9 cellular contexts compared by ENCODE assay signal in genomic region chr12:121059031-121059898, GRCh38. TPM values are rescaled to one million over a fixed set of nuclear protein-coding genes. Genes with fewer than 3 reads are reported as not detected.
DNase-seq lines count a peak whose midpoint lies in the region; ATAC-seq and TF ChIP-seq lines count a peak whose summit lies in the region.
"Had no signal": no experiment of that assay in that cellular context is flagged by ENCODE, and none has a peak within 500 bp of the region (broad histone marks: within the 10 kb centered on the region; RNA-seq: fewer than 3 reads in every experiment).

No MANE protein-coding gene starts in this region.

- H2AK9ac ChIP-seq in IMR-90 (replicated peaks; ENCODE audit: low read depth, low read length, poor library complexity), result no peak overlapping the region

- H3K79me1 ChIP-seq in IMR-90 (ENCODE audit: low read depth in 1 of 2, low read length in 2 of 2), result no peaks in the 10 kb centered on the region

- POLR2A ChIA-PET in IMR-90 (lab: Charles Lee; ENCODE audit: unreplicated experiment), result no interaction called here

- no peaks in the 10 kb centered on the region for H3K36me3 Mint-ChIP-seq in immature natural killer cell

- H3K14ac ChIP-seq in IMR-90 (replicated peaks; ENCODE audit: low read depth, low read length), result no peak overlapping the region

- peak overlapping the region; percentile 94 to 98 (median 96) for H3K27ac Mint-ChIP-seq in immature natural killer cell

- H3K9me3 ChIP-seq in right atrium auricular region (no peaks in the 10 kb centered on the region), IMR-90 (ENCODE audit: control insufficient read depth, insufficient read depth, low read length) (no peaks in the 10 kb centered on the region), HAP-1 (no peaks in the 10 kb centered on the region)

- intact Hi-C loops in Right ventricle myocardium superior (cut with DNase I), result no loop called here
- intact Hi-C loops in IMR-90 (cut with micrococcal nuclease), result no loop called here

- H3K4me1 ChIP-seq in right atrium auricular region (peaks cover 0 to 10% of the 10 kb centered on the region in 2 donors), IMR-90 (ENCODE audit: control insufficient read depth, insufficient read depth, low read length) (no peaks in the 10 kb centered on the region), HAP-1 (no peaks in the 10 kb centered on the region)

- H3K9me1 ChIP-seq in IMR-90 (ENCODE audit: insufficient read depth, low read length), result no peaks in the 10 kb centered on the region

- H3K56ac ChIP-seq in IMR-90 (ENCODE audit: extremely low read depth, insufficient read depth, low read length), result no peak overlapping the region

- CTCF ChIA-PET in IMR-90 (lab: Yijun Ruan, JAX), result interaction anchor here (0.7 to 1.8 kb wide), 6 partner anchors 10 to 144 kb away, joined by 3 to 7 read pairs (median 4); no protein-coding TSS in a partner anchor

- no peak overlapping the region for H2BK5ac ChIP-seq in IMR-90 (ENCODE audit: low read depth, low read length, poor library complexity, severe bottlenecking)

- H3K27ac ChIP-seq in right atrium auricular region, result no peak overlapping the region
- no peak overlapping the region for H3K27ac ChIP-seq in IMR-90 (ENCODE audit: insufficient read depth, low read length)

- no peak overlapping the region for H2BK15ac ChIP-seq in IMR-90 (ENCODE audit: low read depth, low read length)

- no peak overlapping the region for H3K4me2 ChIP-seq in IMR-90 (ENCODE audit: low read depth, low read length)

- no peak overlapping the region for H4K91ac ChIP-seq in IMR-90 (ENCODE audit: insufficient read depth, low read depth, low read length)

- peak overlapping the region; percentile 78 to 95 (median 84) for H3K4me3 Mint-ChIP-seq in immature natural killer cell

- H3K18ac ChIP-seq in IMR-90 (ENCODE audit: low read depth, low read length), result no peak overlapping the region

- no peak overlapping the region for H2BK20ac ChIP-seq in IMR-90 (ENCODE audit: low read depth, low read length)

- H3K27me3 ChIP-seq in right atrium auricular region (no peaks in the 10 kb centered on the region), IMR-90 (ENCODE audit: control insufficient read depth, insufficient read depth, low read length) (peaks cover 9% of the 10 kb centered on the region), HAP-1 (ENCODE audit: low read depth) (no peaks in the 10 kb centered on the region)

- in situ Hi-C loops in IMR-90 (cut with MboI; ENCODE audit: low sequenced_read_pairs) (no loop called here), HAP-1 (cut with MboI; ENCODE audit: low sequenced_read_pairs) (no loop called here)

- H3K36me3 ChIP-seq in right atrium auricular region (no peaks in the 10 kb centered on the region), IMR-90 (ENCODE audit: control insufficient read depth, insufficient read depth, low read length) (no peaks in the 10 kb centered on the region), HAP-1 (replicated peaks) (no peaks in the 10 kb centered on the region)

- H4K5ac ChIP-seq in IMR-90 (ENCODE audit: low read depth, low read length), result no peak overlapping the region

- WGBS in IMR-90 (ENCODE audit: extremely low coverage in 2 of 2, insufficient read length in 1 of 2), 2 experiments, result 80% methylated on average over 1 of the region's 10 CpGs; no CpG with 5 or more reads in 1 of the 2 experiments

- TF ChIP-seq POLR2A in IMR-90 (IDR thresholded peaks at IDR 0.05; ENCODE audit: low read depth, low read length), result no peak

- H2BK120ac ChIP-seq in IMR-90 (ENCODE audit: low read depth, low read length), result no peak overlapping the region

- no peaks in the 10 kb centered on the region for H3K9me3 Mint-ChIP-seq in immature natural killer cell

- H3K9ac ChIP-seq in IMR-90 (ENCODE audit: low read depth, low read length), result no peak overlapping the region

- peaks cover 11 to 12% of the 10 kb centered on the region in 2 donors for H3K4me1 Mint-ChIP-seq in immature natural killer cell

- no peaks in the 10 kb centered on the region for H4K20me1 ChIP-seq in IMR-90 (ENCODE audit: insufficient read depth, low read length)

- TF ChIP-seq CTCF in right atrium auricular region (IDR thresholded peaks at IDR 0.05) (no peak), IMR-90 (conservative IDR thresholded peaks at IDR 0.05; ENCODE audit: low read depth, low read length) (no peak)

- BruUV-seq in IMR-90 (replicated peaks; lab: Mats Ljungman, UMichigan), result no TSS peak

- H3K4ac ChIP-seq in IMR-90 (ENCODE audit: low read depth, low read length), result no peak overlapping the region

- ATAC-seq in Right ventricle myocardium superior (ENCODE audit: poor library complexity) (no peak), IMR-90 (ENCODE audit: low read depth) (no peak)

- dilution Hi-C loops in IMR-90 (cut with HindIII; ENCODE audit: low sequenced_read_pairs, unreplicated experiment), result no loop called here

- no peak overlapping the region for H2AK5ac ChIP-seq in IMR-90 (ENCODE audit: low read depth, low read length)

- peak overlapping the region; percentile 12 for H2AFZ ChIP-seq in IMR-90 (replicated peaks; ENCODE audit: low read length, poor library complexity)

- peaks cover 0 to 4% (median 2%) of the 10 kb centered on the region in 3 donors for H3K27me3 Mint-ChIP-seq in immature natural killer cell (ENCODE audit: low read depth in 3 of 3)

- no peak overlapping the region for H3K23ac ChIP-seq in IMR-90 (ENCODE audit: low read depth, low read length)

- TF ChIP-seq RAD21 in IMR-90 (IDR thresholded peaks at IDR 0.05; ENCODE audit: low read length), result no peak

- peak overlapping the region in 1 of 2 experiments; percentile 1; a peak in 1 of 4 replicates for H4K8ac ChIP-seq in IMR-90 (ENCODE audit: low read depth in 2 of 2, low read length in 2 of 2)

- DNase-seq in right atrium auricular region (ENCODE audit: low spot score) (peak; percentile 50), Right ventricle myocardium superior (no peak), IMR-90 (no peak), immature natural killer cell (no peak), NCI-H2081 treated with DMSO at 0.1 percent for 48 hours (lab: John Stamatoyannopoulos, UW) (no peak), occipital lobe (lab: John Stamatoyannopoulos, UW) (no peak), DMS153 treated with DMSO at 0.1 percent for 48 hours (lab: John Stamatoyannopoulos, UW; ENCODE audit: unreplicated experiment) (no peak), HAP-1 (ENCODE audit: low spot score in 2 of 2) (no peak)
- DNase-seq: KBM-7 had no signal

- H3K4me3 ChIP-seq in right atrium auricular region (no peak overlapping the region), IMR-90 (ENCODE audit: insufficient read depth, low read depth, low read length) (no peak overlapping the region), HAP-1 (no peak overlapping the region)

TF ChIP-seq in IMR-90, 13 proteins besides CTCF, POLR2A, EP300 and RAD21:
- no peak for TF ChIP-seq ELK1 (IDR thresholded peaks at IDR 0.05; ENCODE audit: borderline replicate concordance, low read depth, low read length)
- no peak for TF ChIP-seq CHD1 (IDR thresholded peaks at IDR 0.05; ENCODE audit: low read depth, low read length)
- TF ChIP-seq BHLHE40 (IDR thresholded peaks at IDR 0.05; ENCODE audit: low read depth, low read length), result no peak
- TF ChIP-seq CEBPB (IDR thresholded peaks at IDR 0.05; ENCODE audit: low read depth, low read length), result no peak
- no peak for TF ChIP-seq RFX5 (IDR thresholded peaks at IDR 0.05; ENCODE audit: low read depth, low read length)
- TF ChIP-seq USF2 (IDR thresholded peaks at IDR 0.05; ENCODE audit: low read depth, low read length), result no peak
- no peak for TF ChIP-seq RCOR1 (IDR thresholded peaks at IDR 0.05; ENCODE audit: insufficient replicate concordance, low read length)
- TF ChIP-seq SMC3 (IDR thresholded peaks at IDR 0.05; ENCODE audit: low read depth, low read length), result no peak
- TF ChIP-seq MAFK (IDR thresholded peaks at IDR 0.05; ENCODE audit: low read depth, low read length), result no peak
- no peak for TF ChIP-seq MAZ (IDR thresholded peaks at IDR 0.05; ENCODE audit: borderline replicate concordance, low read depth, low read length)
- TF ChIP-seq NFE2L2 (IDR thresholded peaks at IDR 0.05; ENCODE audit: low read depth, low read length), result no peak
- TF ChIP-seq MXI1 (IDR thresholded peaks at IDR 0.05; ENCODE audit: borderline replicate concordance, low read depth, low read length), result no peak
- no peak for TF ChIP-seq FOS (IDR thresholded peaks at IDR 0.05; ENCODE audit: low read depth, low read length)

RNA-seq across cellular contexts. Expression of gene OASL, which starts 20.2 kb away (rescaled TPM):
- total RNA-seq in right atrium auricular region, result under 1 TPM in 1 of 2 donors, not detected in 1; 0.70 TPM
- 0.35 TPM for total RNA-seq in Right ventricle myocardium superior
- total RNA-seq in IMR-90 (2012; rRNA removed), result under 0.01 TPM in 2 replicates
- polyA plus RNA-seq in IMR-90 (2012; rRNA removed), result 0.05 TPM in 1 of 2 replicates, not detected in the other
- not detected in 2 replicates for polyA plus RNA-seq in IMR-90 (2012; cell fraction: cytosol; rRNA removed)
- polyA plus RNA-seq in IMR-90 (2012; cell fraction: nucleus; rRNA removed; ENCODE audit: low replicate concordance), result not detected in 2 replicates
- 10 to 100 TPM in 2 of 3 donors, 1 to 10 TPM in 1; 7.7 to 21.7 (median 13.2) TPM for polyA plus RNA-seq in immature natural killer cell
- 0.16 TPM for total RNA-seq in occipital lobe

RNA-seq across cellular contexts. Expression of gene C12orf43, which starts 43.0 kb away (rescaled TPM):
- total RNA-seq in right atrium auricular region, result 10 to 100 TPM in 1 of 2 donors, 1 to 10 TPM in 1; 8.8 to 12.1 TPM
- total RNA-seq in Right ventricle myocardium superior, result 7.2 TPM
- total RNA-seq in IMR-90 (2012; rRNA removed), result 12.5 and 18.3 TPM in 2 replicates
- 13.5 and 17.7 TPM in 2 replicates for polyA plus RNA-seq in IMR-90 (2012; rRNA removed)
- 10.0 and 16.4 TPM in 2 replicates for polyA plus RNA-seq in IMR-90 (2012; cell fraction: cytosol; rRNA removed)
- polyA plus RNA-seq in IMR-90 (2012; cell fraction: nucleus; rRNA removed; ENCODE audit: low replicate concordance), result 8.3 and 11.2 TPM in 2 replicates
- polyA plus RNA-seq in immature natural killer cell, result 10 to 100 TPM; 11.8 to 24.8 (median 23.9) TPM
- total RNA-seq in occipital lobe, result 13.6 TPM
